20 cellular contexts compared by ENCODE assay signal in the genomic region with DNA sequence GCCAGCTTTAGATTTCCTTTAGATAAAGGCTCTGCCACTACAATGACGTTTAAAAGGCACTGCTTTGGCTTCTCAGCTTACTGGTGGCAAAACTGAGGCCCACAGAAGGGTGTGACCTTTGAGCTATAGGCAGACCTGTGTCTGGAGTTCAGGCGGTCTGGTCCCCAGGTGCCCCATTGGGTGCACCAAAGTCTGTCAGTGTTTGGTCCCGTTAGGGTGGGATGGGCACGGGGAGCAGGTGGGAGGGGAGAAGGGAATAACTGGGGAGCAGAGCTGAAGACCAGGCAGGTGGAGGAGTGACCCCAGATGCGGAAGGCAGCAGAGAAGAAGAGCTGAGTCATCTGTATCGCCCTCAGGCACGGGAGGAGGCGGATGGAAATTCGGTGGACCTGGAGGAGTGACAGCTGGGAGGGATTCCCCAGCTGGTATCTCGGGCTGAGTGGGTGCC. TPM values are rescaled to one million over a fixed set of nuclear protein-coding genes. Genes with fewer than 3 reads are reported as not detected.
DNase-seq lines count a peak whose midpoint lies in the region; ATAC-seq, FAIRE-seq and TF ChIP-seq lines count a peak whose summit lies in the region.
"Had no signal": no experiment of that assay in that cellular context is flagged by ENCODE, and none has a peak within 500 bp of the region (broad histone marks: within the 10 kb centered on the region; RNA-seq: fewer than 3 reads in every experiment).

No MANE protein-coding gene starts in this region.

- peaks cover 12 to 45% of the 10 kb centered on the region in 2 experiments for H3K36me3 ChIP-seq in SK-N-SH (replicated peaks in 1 of 2; ENCODE audit: control insufficient read depth in 1 of 2, insufficient read depth in 2 of 2, low read length in 1 of 2)

- H3K27ac ChIP-seq in A549 (peak overlapping the region; percentile 57 to 79; a peak in 5 of 6 replicates), SK-N-SH (ENCODE audit: low read depth in 2 of 2, low read length in 1 of 2) (no peak overlapping the region)
- H3K27ac ChIP-seq: heart left ventricle, psoas muscle had no signal

- WGBS in A549 (ENCODE audit: missing lambda C conversion rate), result 31% methylated on average over 9 of the region's 10 CpGs
- 79% methylated on average over 9 of the region's 10 CpGs for WGBS in SK-N-SH (ENCODE audit: low lambda C conversion rate)

- H3K4me2 ChIP-seq in A549 (peak overlapping the region; percentile 48), SK-N-SH (no peak overlapping the region)

- no peak for TF ChIP-seq POLR2A in A549 (IDR thresholded peaks at IDR 0.05; ENCODE audit: low read length)

- CTCF ChIA-PET in A549 (lab: Yijun Ruan, JAX), result interaction anchor here (0.6 to 1.5 kb wide), 6 partner anchors 9 to 224 kb away, joined by 3 to 5 read pairs (median 3); no protein-coding TSS in a partner anchor
- CTCF ChIA-PET in SK-N-SH (lab: Yijun Ruan, JAX), result interaction anchor here (1.0 to 2.1 kb wide), 3 partner anchors 9 to 138 kb away, joined by 3 to 5 read pairs (median 3); no protein-coding TSS in a partner anchor

- FAIRE-seq in A549 (lab: Jason Lieb, UNC), result no peak

- H3K9me2 ChIP-seq in SK-N-SH, result no peaks in the 10 kb centered on the region

- no peak for DNase-seq in A549 (ENCODE audit: low read depth in 1 of 2, low spot score in 1 of 2)
- peak; percentile 36 for DNase-seq in EH (ENCODE audit: low read depth)
- DNase-seq in OCI-M1 (lab: John Stamatoyannopoulos, UW), result peak; percentile 66
- no peak for DNase-seq in SHP77 treated with DMSO at 0.1 percent for 48 hours (lab: John Stamatoyannopoulos, UW)
- DNase-seq in head of caudate nucleus, result no peak
- DNase-seq in SK-N-SH, result no peak
- DNase-seq in Right ventricle myocardium inferior (ENCODE audit: missing footprints), result no peak
- DNase-seq: activated CD4-positive, alpha-beta T cell treated with anti-CD3 and anti-CD28 coated beads for 1 hour; activated naive CD4-positive, alpha-beta T cell treated with anti-CD3 and anti-CD28 coated beads for 36 hours; activated T-cell treated with anti-CD3 and anti-CD28 coated beads, Interleukin-2, amount 50 U/mL, for 72 hours; anterior cingulate cortex; caudate nucleus; CD4-positive, CD25-positive, alpha-beta regulatory T cell; heart left ventricle; MV-4-11; NCI-H774; psoas muscle; SHP77; stimulated activated CD8-positive, alpha-beta memory T cell treated with anti-CD3 and anti-CD28 coated beads, Interleukin-4, amount 100 ng/mL, for 48 hours had no signal

- H4K20me1 ChIP-seq in SK-N-SH (ENCODE audit: insufficient read depth), result 0 out of 2 replicates have a peak, but pooled peaks cover 4% of the 10 kb centered on the region

- H3K9ac ChIP-seq in SK-N-SH, result no peak overlapping the region

- peak; percentile 45 to 50; a peak in 3 of 6 replicates for ATAC-seq in A549
- peak; percentile 62 for ATAC-seq in esophagus mucosa
- ATAC-seq in Right ventricle myocardium inferior, result no peak
- ATAC-seq: activated T-cell treated with anti-CD3 and anti-CD28 coated beads, Interleukin-2, amount 50 U/mL, for 72 hours; heart left ventricle; psoas muscle had no signal

- H3K4me3 ChIP-seq in A549 (no peak overlapping the region), SK-N-SH (ENCODE audit: low read depth in 2 of 2, low read length in 1 of 2) (no peak overlapping the region)
- H3K4me3 ChIP-seq: heart left ventricle, psoas muscle had no signal

- H3F3A ChIP-seq in SK-N-SH (replicated peaks; ENCODE audit: insufficient read depth), result peaks cover 7% of the 10 kb centered on the region

- H2AFZ ChIP-seq in SK-N-SH (ENCODE audit: low read depth), result no peak overlapping the region

- TF ChIP-seq RAD21 in A549 (conservative IDR thresholded peaks at IDR 0.05 in 1 of 2, IDR thresholded peaks at IDR 0.05 in 1 of 2) (no peak), SK-N-SH (IDR thresholded peaks at IDR 0.05; ENCODE audit: low read length) (no peak)

- intact Hi-C loops in head of caudate nucleus (cut with DNase I), result no loop called here
- intact Hi-C loops in Right ventricle myocardium inferior (cut with DNase I), result no loop called here

- TF ChIP-seq CTCF in A549 (IDR thresholded peaks at IDR 0.05) (no peak), SK-N-SH (IDR thresholded peaks at IDR 0.05) (no peak)

- TF ChIP-seq EP300 in A549 (IDR thresholded peaks at IDR 0.05), result no peak
- TF ChIP-seq EP300 in SK-N-SH (IDR thresholded peaks at IDR 0.05; ENCODE audit: borderline replicate concordance in 1 of 2, low read depth in 1 of 2, low read length in 1 of 2), result no peak

- peaks cover 51% of the 10 kb centered on the region for H3K4me1 ChIP-seq in A549
- H3K4me1 ChIP-seq in SK-N-SH (ENCODE audit: control insufficient read depth in 1 of 2, insufficient read depth in 2 of 2, low read depth in 1 of 2, low read length in 1 of 2), result no peaks in the 10 kb centered on the region

- H3K79me2 ChIP-seq in SK-N-SH (ENCODE audit: insufficient read depth), result no peaks in the 10 kb centered on the region

- H3K9me3 ChIP-seq in A549 (no peaks in the 10 kb centered on the region), SK-N-SH (no peaks in the 10 kb centered on the region)
- H3K9me3 ChIP-seq: heart left ventricle, psoas muscle had no signal

- no peaks in the 10 kb centered on the region for H3K27me3 ChIP-seq in SK-N-SH (ENCODE audit: insufficient read depth)
- H3K27me3 ChIP-seq: heart left ventricle had no signal

- POLR2A ChIA-PET in A549 (lab: Yijun Ruan, JAX), result interaction anchor here (0.6 kb wide), 1 partner anchor 117 kb away, joined by 3 read pairs; no protein-coding TSS in a partner anchor
- POLR2A ChIA-PET in SK-N-SH (lab: Yijun Ruan, JAX), result interaction anchor here (1.3 kb wide), 1 partner anchor 10 kb away, joined by 4 read pairs; no protein-coding TSS in a partner anchor

TF ChIP-seq in A549, 52 proteins besides CTCF, POLR2A, EP300 and RAD21:
- TF ChIP-seq MAFK (IDR thresholded peaks at IDR 0.05; ENCODE audit: partially characterized antibody), result peak; percentile 86
- TF ChIP-seq, protein P1, sequence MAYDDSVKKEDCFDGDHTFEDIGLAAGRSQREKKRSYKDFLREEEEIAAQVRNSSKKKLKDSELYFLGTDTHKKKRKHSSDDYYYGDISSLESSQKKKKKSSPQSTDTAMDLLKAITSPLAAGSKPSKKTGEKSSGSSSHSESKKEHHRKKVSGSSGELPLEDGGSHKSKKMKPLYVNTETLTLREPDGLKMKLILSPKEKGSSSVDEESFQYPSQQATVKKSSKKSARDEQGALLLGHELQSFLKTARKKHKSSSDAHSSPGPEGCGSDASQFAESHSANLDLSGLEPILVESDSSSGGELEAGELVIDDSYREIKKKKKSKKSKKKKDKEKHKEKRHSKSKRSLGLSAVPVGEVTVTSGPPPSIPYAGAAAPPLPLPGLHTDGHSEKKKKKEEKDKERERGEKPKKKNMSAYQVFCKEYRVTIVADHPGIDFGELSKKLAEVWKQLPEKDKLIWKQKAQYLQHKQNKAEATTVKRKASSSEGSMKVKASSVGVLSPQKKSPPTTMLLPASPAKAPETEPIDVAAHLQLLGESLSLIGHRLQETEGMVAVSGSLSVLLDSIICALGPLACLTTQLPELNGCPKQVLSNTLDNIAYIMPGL (CRISPR knock-in tag; IDR thresholded peaks at IDR 0.05; ENCODE audit: borderline replicate concordance), result no peak

TF ChIP-seq in SK-N-SH, 30 proteins besides CTCF, POLR2A, EP300 and RAD21:
- no peak for TF ChIP-seq MXI1 (IDR thresholded peaks at IDR 0.05; ENCODE audit: low read depth, low read length)
- TF ChIP-seq SIN3A (IDR thresholded peaks at IDR 0.05; ENCODE audit: borderline replicate concordance, low read depth, low read length), result no peak
- TF ChIP-seq RCOR1 (IDR thresholded peaks at IDR 0.05; ENCODE audit: low read length), result no peak
- TF ChIP-seq, protein P2, sequence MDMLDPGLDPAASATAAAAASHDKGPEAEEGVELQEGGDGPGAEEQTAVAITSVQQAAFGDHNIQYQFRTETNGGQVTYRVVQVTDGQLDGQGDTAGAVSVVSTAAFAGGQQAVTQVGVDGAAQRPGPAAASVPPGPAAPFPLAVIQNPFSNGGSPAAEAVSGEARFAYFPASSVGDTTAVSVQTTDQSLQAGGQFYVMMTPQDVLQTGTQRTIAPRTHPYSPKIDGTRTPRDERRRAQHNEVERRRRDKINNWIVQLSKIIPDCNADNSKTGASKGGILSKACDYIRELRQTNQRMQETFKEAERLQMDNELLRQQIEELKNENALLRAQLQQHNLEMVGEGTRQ (IDR thresholded peaks at IDR 0.05; ENCODE audit: borderline replicate concordance, low read depth, low read length), result no peak
- TF ChIP-seq FOXM1 (IDR thresholded peaks at IDR 0.05; ENCODE audit: low read depth), result no peak
- no peak for TF ChIP-seq FOXJ3 (CRISPR knock-in tag; IDR thresholded peaks at IDR 0.05)
- TF ChIP-seq RFX5 (IDR thresholded peaks at IDR 0.05; ENCODE audit: low read length), result no peak
- no peak for TF ChIP-seq FOSL2 (IDR thresholded peaks at IDR 0.05; ENCODE audit: borderline replicate concordance, low read depth)
- TF ChIP-seq GATA2 (CRISPR knock-in tag; IDR thresholded peaks at IDR 0.05), result no peak
- TF ChIP-seq, protein P3, sequence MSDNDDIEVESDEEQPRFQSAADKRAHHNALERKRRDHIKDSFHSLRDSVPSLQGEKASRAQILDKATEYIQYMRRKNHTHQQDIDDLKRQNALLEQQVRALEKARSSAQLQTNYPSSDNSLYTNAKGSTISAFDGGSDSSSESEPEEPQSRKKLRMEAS (IDR thresholded peaks at IDR 0.05; ENCODE audit: low read depth), result no peak
- TF ChIP-seq TEAD4 (IDR thresholded peaks at IDR 0.05; ENCODE audit: borderline replicate concordance, insufficient read depth), result no peak
- TF ChIP-seq RXRA (IDR thresholded peaks at IDR 0.05; ENCODE audit: borderline replicate concordance, low read depth), result no peak

RNA-seq across cellular contexts. Expression of a gene that starts 45.3 kb away (rescaled TPM):
- 1.2 and 1.3 TPM in 2 replicates for polyA plus RNA-seq in A549 (2011; rRNA removed)
- polyA plus RNA-seq in A549 (2012; cell fraction: cytosol; rRNA removed), result 3.2 and 4.8 TPM in 2 replicates
- polyA plus RNA-seq in A549 (2012; cell fraction: nucleus; rRNA removed), result 5.1 and 6.7 TPM in 2 replicates
- polyA plus RNA-seq in A549 (2017; fragmentation: RNase III; extraction: RNeasy Plus Mini Kit Qiagen cat#74134 plus additional on column Dnase treatment), result 2.1 to 3.1 TPM (median 2.6 TPM) in 3 replicates
- polyA minus RNA-seq in A549 (2011; rRNA and poly(A)+ RNA removed), result 2.2 and 3.6 TPM in 2 replicates
- total RNA-seq in esophagus mucosa, result 21.7 TPM
- polyA plus RNA-seq in SK-N-SH (2012; rRNA removed), result 20.3 and 24.2 TPM in 2 replicates
- 11.1 and 17.2 TPM in 2 replicates for polyA plus RNA-seq in SK-N-SH (2012; cell fraction: cytosol; rRNA removed)
- polyA plus RNA-seq in SK-N-SH (2012; cell fraction: nucleus; rRNA removed), result 31.2 and 33.0 TPM in 2 replicates
- 44.1 TPM for total RNA-seq in Right ventricle myocardium inferior

Comparison
In these comparisons a context has a peak if more than half of its experiments do, and no peak if none do; other contexts are left out.
1. DNase-seq: peak in EH (single experiment) and OCI-M1 (single experiment); none in A549 (0 of 2), SHP77 treated with DMSO at 0.1 percent for 48 hours (single experiment), head of caudate nucleus (0 of 42), SK-N-SH (single experiment) and Right ventricle myocardium inferior (single experiment).
2. H3K27ac ChIP-seq: peak in A549 (2 of 2); none in SK-N-SH (0 of 2).